In genomic region chr10:48614481-48615383, GRCh38 we compare ENCODE assay signal across 11 cellular contexts. TPM values are rescaled to one million over a fixed set of nuclear protein-coding genes. Genes with fewer than 3 reads are reported as not detected.
DNase-seq lines count a peak whose midpoint lies in the region; ATAC-seq and TF ChIP-seq lines count a peak whose summit lies in the region.
"Had no signal": no experiment of that assay in that cellular context is flagged by ENCODE, and none has a peak within 500 bp of the region (broad histone marks: within the 10 kb centered on the region; RNA-seq: fewer than 3 reads in every experiment).

No MANE protein-coding gene starts in this region.

- POLR2A ChIA-PET in activated CD8-positive, alpha-beta T cell treated with anti-CD3 and anti-CD28 coated beads for 36 hours (lab: Charles Lee) = no interaction called here
- POLR2A ChIA-PET in activated CD8-positive, alpha-beta T cell treated with anti-CD3 and anti-CD28 coated beads, Interleukin-2, amount 10 ng/mL, durations not matched to agents 7 days and 5 days (lab: Charles Lee) = no interaction called here

- H3K27me3 Mint-ChIP-seq in activated CD8-positive, alpha-beta T cell treated with anti-CD3 and anti-CD28 coated beads for 36 hours = peaks cover 12% of the 10 kb centered on the region
- H3K27me3 Mint-ChIP-seq in activated CD8-positive, alpha-beta T cell treated with anti-CD3 and anti-CD28 coated beads, Interleukin-2, amount 10 ng/mL, durations not matched to agents 7 days and 5 days (ENCODE audit: low read depth) = peaks cover 34% of the 10 kb centered on the region
- H3K27me3 Mint-ChIP-seq in stimulated activated memory B cell treated with anti-CD40 and anti-IgM and Interleukin-4, amounts not matched to agents 10 μg/mL and 1 μg/mL and 100 μg/mL, for 72 hours = peaks cover 31% of the 10 kb centered on the region

- no peaks in the 10 kb centered on the region for H3K36me3 Mint-ChIP-seq in activated CD8-positive, alpha-beta T cell treated with anti-CD3 and anti-CD28 coated beads for 36 hours (ENCODE audit: low read depth)
- no peaks in the 10 kb centered on the region for H3K36me3 Mint-ChIP-seq in activated CD8-positive, alpha-beta T cell treated with anti-CD3 and anti-CD28 coated beads, Interleukin-2, amount 10 ng/mL, durations not matched to agents 7 days and 5 days (ENCODE audit: low read depth)
- no peaks in the 10 kb centered on the region for H3K36me3 Mint-ChIP-seq in stimulated activated memory B cell treated with anti-CD40 and anti-IgM and Interleukin-4, amounts not matched to agents 10 μg/mL and 1 μg/mL and 100 μg/mL, for 72 hours

- no peak overlapping the region for H3K4me3 ChIP-seq in astrocyte of the cerebellum (ENCODE audit: low read depth, low read length)
- H3K4me3 ChIP-seq: BLaER1 treated with 17β-estradiol and CSF1 and Interleukin-3, amounts not matched to agents 10 nM and 100 nM had no signal

- peaks cover 3% of the 10 kb centered on the region for H3K9me3 Mint-ChIP-seq in activated CD8-positive, alpha-beta T cell treated with anti-CD3 and anti-CD28 coated beads for 36 hours
- H3K9me3 Mint-ChIP-seq in activated CD8-positive, alpha-beta T cell treated with anti-CD3 and anti-CD28 coated beads, Interleukin-2, amount 10 ng/mL, durations not matched to agents 7 days and 5 days (ENCODE audit: insufficient read depth) = no peaks in the 10 kb centered on the region
- no peaks in the 10 kb centered on the region for H3K9me3 Mint-ChIP-seq in stimulated activated memory B cell treated with anti-CD40 and anti-IgM and Interleukin-4, amounts not matched to agents 10 μg/mL and 1 μg/mL and 100 μg/mL, for 72 hours

- intact Hi-C loops in activated CD8-positive, alpha-beta T cell treated with anti-CD3 and anti-CD28 coated beads for 36 hours (cut with micrococcal nuclease) = no loop called here

- CTCF ChIA-PET in activated CD8-positive, alpha-beta T cell treated with anti-CD3 and anti-CD28 coated beads for 36 hours (lab: Charles Lee) = interaction anchor here (1.2 to 2.0 kb wide), 6 partner anchors 9 to 43 kb away, joined by 5 to 19 read pairs (median 6); no protein-coding TSS in a partner anchor
- CTCF ChIA-PET in activated CD8-positive, alpha-beta T cell treated with anti-CD3 and anti-CD28 coated beads, Interleukin-2, amount 10 ng/mL, durations not matched to agents 7 days and 5 days (lab: Charles Lee) = interaction anchor here (1.0 to 2.4 kb wide), 5 partner anchors 8 to 42 kb away, joined by 3 to 26 read pairs (median 7); no protein-coding TSS in a partner anchor

- peak; percentile 27 for TF ChIP-seq CTCF in activated CD8-positive, alpha-beta T cell treated with anti-CD3 and anti-CD28 coated beads for 36 hours (IDR thresholded peaks at IDR 0.05)
- TF ChIP-seq CTCF in astrocyte of the cerebellum (IDR thresholded peaks at IDR 0.05; ENCODE audit: low read depth, low read length, missing control alignments) = peak; percentile 39

- ATAC-seq in activated CD8-positive, alpha-beta T cell treated with anti-CD3 and anti-CD28 coated beads for 36 hours = no peak
- no peak for ATAC-seq in activated CD8-positive, alpha-beta T cell treated with anti-CD3 and anti-CD28 coated beads, Interleukin-2, amount 10 ng/mL, durations not matched to agents 7 days and 5 days
- peak; percentile 65 for ATAC-seq in HG02981 (IDR thresholded peaks at IDR 0.05; ENCODE audit: unreplicated experiment)
- no peak for ATAC-seq in stimulated activated memory B cell treated with anti-CD40 and anti-IgM and Interleukin-4, amounts not matched to agents 10 μg/mL and 1 μg/mL and 100 μg/mL, for 72 hours
- ATAC-seq: activated T-cell treated with anti-CD3 and anti-CD28 coated beads, Interleukin-2, amount 50 U/mL, for 72 hours had no signal

- no peak overlapping the region for H3K4me3 Mint-ChIP-seq in activated CD8-positive, alpha-beta T cell treated with anti-CD3 and anti-CD28 coated beads for 36 hours
- H3K4me3 Mint-ChIP-seq in activated CD8-positive, alpha-beta T cell treated with anti-CD3 and anti-CD28 coated beads, Interleukin-2, amount 10 ng/mL, durations not matched to agents 7 days and 5 days = no peak overlapping the region
- peak overlapping the region; percentile 19 for H3K4me3 Mint-ChIP-seq in stimulated activated memory B cell treated with anti-CD40 and anti-IgM and Interleukin-4, amounts not matched to agents 10 μg/mL and 1 μg/mL and 100 μg/mL, for 72 hours
- H3K4me3 Mint-ChIP-seq: activated T-cell treated with anti-CD3 and anti-CD28 coated beads, Interleukin-2, amount 50 U/mL, for 72 hours had no signal

- no peak overlapping the region for H3K27ac Mint-ChIP-seq in activated CD8-positive, alpha-beta T cell treated with anti-CD3 and anti-CD28 coated beads for 36 hours
- no peak overlapping the region for H3K27ac Mint-ChIP-seq in activated CD8-positive, alpha-beta T cell treated with anti-CD3 and anti-CD28 coated beads, Interleukin-2, amount 10 ng/mL, durations not matched to agents 7 days and 5 days
- no peak overlapping the region for H3K27ac Mint-ChIP-seq in stimulated activated memory B cell treated with anti-CD40 and anti-IgM and Interleukin-4, amounts not matched to agents 10 μg/mL and 1 μg/mL and 100 μg/mL, for 72 hours
- H3K27ac Mint-ChIP-seq: activated T-cell treated with anti-CD3 and anti-CD28 coated beads, Interleukin-2, amount 50 U/mL, for 72 hours had no signal

- in situ Hi-C loops in astrocyte of the cerebellum (cut with HindIII; ENCODE audit: low sequenced_read_pairs) = no loop called here

- no peaks in the 10 kb centered on the region for H3K4me1 Mint-ChIP-seq in activated CD8-positive, alpha-beta T cell treated with anti-CD3 and anti-CD28 coated beads for 36 hours (ENCODE audit: low read depth)
- no peaks in the 10 kb centered on the region for H3K4me1 Mint-ChIP-seq in activated CD8-positive, alpha-beta T cell treated with anti-CD3 and anti-CD28 coated beads, Interleukin-2, amount 10 ng/mL, durations not matched to agents 7 days and 5 days (ENCODE audit: low read depth)
- peaks cover 7% of the 10 kb centered on the region for H3K4me1 Mint-ChIP-seq in stimulated activated memory B cell treated with anti-CD40 and anti-IgM and Interleukin-4, amounts not matched to agents 10 μg/mL and 1 μg/mL and 100 μg/mL, for 72 hours

- DNase-seq in activated CD8-positive, alpha-beta T cell treated with anti-CD3 and anti-CD28 coated beads for 36 hours = no peak
- no peak for DNase-seq in activated CD8-positive, alpha-beta T cell treated with anti-CD3 and anti-CD28 coated beads, Interleukin-2, amount 10 ng/mL, durations not matched to agents 7 days and 5 days
- DNase-seq in astrocyte of the cerebellum (ENCODE audit: low read depth) = no peak
- no peak for DNase-seq in SHP77 (lab: John Stamatoyannopoulos, UW)
- DNase-seq in amygdala (lab: John Stamatoyannopoulos, UW) = no peak
- no peak for DNase-seq in retina
- DNase-seq: activated T-cell treated with anti-CD3 and anti-CD28 coated beads, Interleukin-2, amount 50 U/mL, for 72 hours; NCI-H2029 treated with DMSO at 0.1 percent for 48 hours had no signal

RNA-seq across cellular contexts. Expression of gene ARHGAP22, which starts 9.9 kb away (rescaled TPM):
- not detected for total RNA-seq in activated CD8-positive, alpha-beta T cell treated with anti-CD3 and anti-CD28 coated beads for 36 hours
- total RNA-seq in activated CD8-positive, alpha-beta T cell treated with anti-CD3 and anti-CD28 coated beads, Interleukin-2, amount 10 ng/mL, durations not matched to agents 7 days and 5 days = not detected
- total RNA-seq: activated T-cell treated with anti-CD3 and anti-CD28 coated beads, Interleukin-2, amount 50 U/mL, for 72 hours had no signal
